ENCODE assay signal across 25 cellular contexts in the genomic region with DNA sequence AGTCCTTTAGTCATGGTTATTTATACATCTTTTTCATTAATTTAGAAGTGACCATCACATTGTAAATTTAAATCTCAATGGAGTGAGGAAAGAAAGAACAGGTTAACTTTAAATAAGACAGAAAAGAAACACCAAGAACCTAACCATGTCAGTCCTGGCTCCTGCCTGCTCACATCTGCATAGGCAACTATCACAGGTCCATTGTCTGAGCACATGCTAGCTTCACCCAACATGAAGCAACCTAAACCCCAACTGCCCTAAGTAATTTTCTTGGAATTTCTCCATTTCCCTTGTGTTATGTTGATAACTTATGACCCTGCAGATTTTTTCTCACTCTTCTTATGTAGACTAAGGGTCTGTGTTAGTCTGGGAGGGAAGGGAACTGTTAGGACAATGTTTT.
"Had no signal": no experiment of that assay in that cellular context is flagged by ENCODE, and none has a peak within 500 bp of the region (broad histone marks: within the 10 kb centered on the region; RNA-seq: fewer than 3 reads in every experiment).

No MANE protein-coding gene starts in this region.

- H3K27ac ChIP-seq: RWPE1 had no signal

- FAIRE-seq: HepG2 had no signal

- H3K9me3 ChIP-seq: MG63, SK-N-SH had no signal

- H3K36me3 ChIP-seq: MG63 had no signal

- DNase-seq: IMR-90, Karpas-422, KG1, MG63, NCI-H1092, NCI-H1105 treated with DMSO at 0.1 percent for 48 hours, NCI-H1417 treated with DMSO at 0.1 percent for 48 hours, NCI-H146, NCI-H1694 treated with DMSO at 0.1 percent for 48 hours, NCI-H1930, NCI-H2081, NCI-H2107, NCI-H226, NCI-H446, NCI-H510A, NCI-H524 treated with DMSO at 0.1 percent for 48 hours, NCI-H69, NCI-H774, PC-3, SHP77, SK-N-SH, SW 1271 had no signal

- H3K4me3 ChIP-seq: MG63 had no signal

- H3K4me2 ChIP-seq: SK-N-SH had no signal

- ATAC-seq: HepG2, Panc1, PC-3 had no signal

- H3K27me3 ChIP-seq: MG63 had no signal
